ENCODE assay signal across 11 cellular contexts in genomic region chr2:102803041-102803896, GRCh38. TPM values are rescaled to one million over a fixed set of nuclear protein-coding genes. Genes with fewer than 3 reads are reported as not detected.
DNase-seq lines count a peak whose midpoint lies in the region; ATAC-seq and TF ChIP-seq lines count a peak whose summit lies in the region.
"Had no signal": no experiment of that assay in that cellular context is flagged by ENCODE, and none has a peak within 500 bp of the region (broad histone marks: within the 10 kb centered on the region; RNA-seq: fewer than 3 reads in every experiment).

No MANE protein-coding gene starts in this region.

- peaks cover 11% of the 10 kb centered on the region for H3K4me1 Mint-ChIP-seq in T-helper 17 cell
- H3K4me1 Mint-ChIP-seq in stimulated activated naive CD8-positive, alpha-beta T cell treated with anti-CD3 and anti-CD28 coated beads, Interleukin-15, amount 100 ng/mL, for 72 hours, result peaks cover 14% of the 10 kb centered on the region

- intact Hi-C loops in left ventricle myocardium inferior (cut with micrococcal nuclease), result no loop called here

- H3K9me3 ChIP-seq in T-helper 17 cell (ENCODE audit: control insufficient read depth, low read length, poor library complexity, severe bottlenecking), result no peaks in the 10 kb centered on the region
- peaks cover 40% of the 10 kb centered on the region for H3K9me3 ChIP-seq in left ventricle myocardium inferior (replicated peaks)

- peak overlapping the region; percentile 70 for H3K4me3 Mint-ChIP-seq in T-helper 17 cell
- no peak overlapping the region for H3K4me3 Mint-ChIP-seq in stimulated activated naive CD8-positive, alpha-beta T cell treated with anti-CD3 and anti-CD28 coated beads, Interleukin-15, amount 100 ng/mL, for 72 hours

- TF ChIP-seq CTCF in left ventricle myocardium inferior (IDR thresholded peaks at IDR 0.05; ENCODE audit: borderline replicate concordance), result no peak

- peaks cover 6% of the 10 kb centered on the region for H3K27me3 Mint-ChIP-seq in T-helper 17 cell
- H3K27me3 Mint-ChIP-seq in stimulated activated naive CD8-positive, alpha-beta T cell treated with anti-CD3 and anti-CD28 coated beads, Interleukin-15, amount 100 ng/mL, for 72 hours, result no peaks in the 10 kb centered on the region
- H3K27me3 Mint-ChIP-seq: progenitor cell of endocrine pancreas had no signal

- H3K27ac ChIP-seq in left ventricle myocardium inferior (replicated peaks), result peak overlapping the region; percentile 93
- H3K27ac ChIP-seq: coronary artery had no signal

- H3K36me3 Mint-ChIP-seq in activated naive CD4-positive, alpha-beta T cell treated with anti-CD3 and anti-CD28 coated beads, Interleukin-2, amount 50 U/mL, for 72 hours, result peaks cover 44 to 45% of the 10 kb centered on the region in 2 donors
- H3K36me3 Mint-ChIP-seq in T-helper 17 cell (ENCODE audit: low read depth), result peaks cover 5% of the 10 kb centered on the region

- H3K9me3 Mint-ChIP-seq in activated naive CD4-positive, alpha-beta T cell treated with anti-CD3 and anti-CD28 coated beads, Interleukin-2, amount 50 U/mL, for 72 hours, result peaks cover 26 to 27% of the 10 kb centered on the region in 2 donors
- peaks cover 27 to 39% of the 10 kb centered on the region in 2 donors for H3K9me3 Mint-ChIP-seq in stimulated activated naive CD8-positive, alpha-beta T cell treated with anti-CD3 and anti-CD28 coated beads, Interleukin-15, amount 100 ng/mL, for 72 hours

- no peak for DNase-seq in activated naive CD4-positive, alpha-beta T cell treated with anti-CD3 and anti-CD28 coated beads, Interleukin-2, amount 50 U/mL, for 72 hours (ENCODE audit: low spot score in 2 of 2)
- no peak for DNase-seq in activated naive CD4-positive, alpha-beta T cell (lab: John Stamatoyannopoulos, UW)
- no peak for DNase-seq in T-helper 17 cell
- DNase-seq in left ventricle myocardium inferior, result no peak
- DNase-seq in stimulated activated naive CD8-positive, alpha-beta T cell treated with anti-CD3 and anti-CD28 coated beads, Interleukin-15, amount 100 ng/mL, for 72 hours, result no peak
- no peak for DNase-seq in DMS79 treated with DMSO at 0.1 percent for 48 hours (lab: John Stamatoyannopoulos, UW)
- DNase-seq: mucosa of descending colon had no signal

- H3K36me3 ChIP-seq in left ventricle myocardium inferior, result peaks cover 28% of the 10 kb centered on the region

- H3K4me3 ChIP-seq in left ventricle myocardium inferior, result peak overlapping the region; percentile 0
- H3K4me3 ChIP-seq: coronary artery, mucosa of descending colon had no signal

- no peaks in the 10 kb centered on the region for H3K27me3 ChIP-seq in left ventricle myocardium inferior (ENCODE audit: low read depth)

- peak; percentile 20 to 57 for ATAC-seq in activated naive CD4-positive, alpha-beta T cell treated with anti-CD3 and anti-CD28 coated beads, Interleukin-2, amount 50 U/mL, for 72 hours
- peak; percentile 72 for ATAC-seq in T-helper 17 cell
- ATAC-seq in stimulated activated naive CD8-positive, alpha-beta T cell treated with anti-CD3 and anti-CD28 coated beads, Interleukin-15, amount 100 ng/mL, for 72 hours, result peak; percentile 39
- no peak for ATAC-seq in HG03135 (IDR thresholded peaks at IDR 0.05; ENCODE audit: unreplicated experiment)
- no peak for ATAC-seq in HG03442 (IDR thresholded peaks at IDR 0.05; ENCODE audit: unreplicated experiment)

- peaks cover 65% of the 10 kb centered on the region for H3K4me1 ChIP-seq in left ventricle myocardium inferior

- H3K27ac Mint-ChIP-seq in activated naive CD4-positive, alpha-beta T cell treated with anti-CD3 and anti-CD28 coated beads, Interleukin-2, amount 50 U/mL, for 72 hours, result no peak overlapping the region
- no peak overlapping the region for H3K27ac Mint-ChIP-seq in T-helper 17 cell
- H3K27ac Mint-ChIP-seq in stimulated activated naive CD8-positive, alpha-beta T cell treated with anti-CD3 and anti-CD28 coated beads, Interleukin-15, amount 100 ng/mL, for 72 hours, result no peak overlapping the region
- H3K27ac Mint-ChIP-seq: progenitor cell of endocrine pancreas had no signal

RNA-seq across cellular contexts. Expression of gene TMEM182, which starts 41.4 kb away (rescaled TPM):
- 1 to 10 TPM; 5.8 to 7.4 TPM for total RNA-seq in activated naive CD4-positive, alpha-beta T cell treated with anti-CD3 and anti-CD28 coated beads, Interleukin-2, amount 50 U/mL, for 72 hours
- total RNA-seq in T-helper 17 cell (1 to 10 TPM; 1.8 to 2.9 TPM), left ventricle myocardium inferior (174 TPM)

Comparison
In these comparisons a context has a peak if more than half of its experiments do, and no peak if none do; other contexts are left out.
1. ATAC-seq: peak in activated naive CD4-positive, alpha-beta T cell treated with anti-CD3 and anti-CD28 coated beads, Interleukin-2, amount 50 U/mL, for 72 hours (2 of 2), T-helper 17 cell (single experiment) and stimulated activated naive CD8-positive, alpha-beta T cell treated with anti-CD3 and anti-CD28 coated beads, Interleukin-15, amount 100 ng/mL, for 72 hours (single experiment); none in HG03135 (single experiment) and HG03442 (single experiment).
2. RNA of gene TMEM182, which starts 41.4 kb away (total RNA-seq): 174 TPM in left ventricle myocardium inferior (single experiment); 5.8 to 7.4 TPM in activated naive CD4-positive, alpha-beta T cell treated with anti-CD3 and anti-CD28 coated beads, Interleukin-2, amount 50 U/mL, for 72 hours and 1.8 to 2.9 TPM in T-helper 17 cell; every median in the first group is over 10 times any median in the second.